ENCODE assay signal across 8 cellular contexts in genomic region chr14:73754911-73755360, GRCh38. TPM values are rescaled to one million over a fixed set of nuclear protein-coding genes. Genes with fewer than 3 reads are reported as not detected.
DNase-seq lines count a peak whose midpoint lies in the region; ATAC-seq, FAIRE-seq and TF ChIP-seq lines count a peak whose summit lies in the region.

No MANE protein-coding gene starts in this region.

- peaks cover 60% of the 10 kb centered on the region for H3K4me1 ChIP-seq in astrocyte (ENCODE audit: insufficient read depth, low read length)
- H3K4me1 ChIP-seq in suprapubic skin, result peaks cover 90% of the 10 kb centered on the region

- peaks cover 90% of the 10 kb centered on the region for H4K20me1 ChIP-seq in astrocyte (ENCODE audit: insufficient read depth, low read length)

- no peak for TF ChIP-seq EP300 in suprapubic skin (IDR thresholded peaks at IDR 0.05)

- no peak for FAIRE-seq in astrocyte (lab: Jason Lieb, UNC)

- H3K4me1 Mint-ChIP-seq in activated CD4-positive, alpha-beta T cell treated with anti-CD3 and anti-CD28 coated beads for 36 hours, result peaks cover 80% of the 10 kb centered on the region
- H3K4me1 Mint-ChIP-seq in astrocyte (ENCODE audit: low read depth, unreplicated experiment), result peaks cover 64% of the 10 kb centered on the region

- intact Hi-C loops in activated CD4-positive, alpha-beta T cell treated with anti-CD3 and anti-CD28 coated beads for 36 hours (cut with DNase I, micrococcal nuclease), result loop anchor here (1.0 to 5.0 kb wide), 3 partner anchors 13 to 32 kb away; no protein-coding TSS in a partner anchor

- H3K27me3 ChIP-seq in astrocyte (ENCODE audit: insufficient read depth, low read length), result no peaks in the 10 kb centered on the region
- no peaks in the 10 kb centered on the region for H3K27me3 ChIP-seq in suprapubic skin

- no peak overlapping the region for H2AFZ ChIP-seq in astrocyte (ENCODE audit: low read depth, low read length)

- no peak for TF ChIP-seq CTCF in astrocyte (IDR thresholded peaks at IDR 0.05; ENCODE audit: insufficient read depth, low read depth, low read length)
- TF ChIP-seq CTCF in suprapubic skin (IDR thresholded peaks at IDR 0.05), result no peak

- peaks cover 33% of the 10 kb centered on the region for H3K36me3 Mint-ChIP-seq in activated CD4-positive, alpha-beta T cell treated with anti-CD3 and anti-CD28 coated beads for 36 hours (ENCODE audit: low read depth)
- peaks cover 2% of the 10 kb centered on the region for H3K36me3 Mint-ChIP-seq in astrocyte (ENCODE audit: low read depth, unreplicated experiment)

- peaks cover 94% of the 10 kb centered on the region for H3K79me2 ChIP-seq in astrocyte (ENCODE audit: insufficient read depth, low read length)

- H3K27me3 Mint-ChIP-seq in activated CD4-positive, alpha-beta T cell treated with anti-CD3 and anti-CD28 coated beads for 36 hours, result no peaks in the 10 kb centered on the region
- H3K27me3 Mint-ChIP-seq in astrocyte (ENCODE audit: low read depth, unreplicated experiment), result no peaks in the 10 kb centered on the region

- H3K9ac ChIP-seq in astrocyte (ENCODE audit: low read length), result peak overlapping the region; percentile 57

- H3K9me3 ChIP-seq in astrocyte (ENCODE audit: insufficient read depth, low read depth, low read length) (no peaks in the 10 kb centered on the region), suprapubic skin (no peaks in the 10 kb centered on the region)

- peak; percentile 12 for DNase-seq in activated CD4-positive, alpha-beta T cell treated with anti-CD3 and anti-CD28 coated beads for 36 hours
- no peak for DNase-seq in activated CD4-positive, alpha-beta T cell treated with anti-CD3 and anti-CD28 coated beads for 1 hour
- DNase-seq in astrocyte (ENCODE audit: low read depth) (peak; percentile 84), kidney tubule cell (ENCODE audit: low spot score) (peak; percentile 48), suprapubic skin (ENCODE audit: low spot score in 2 of 2) (no peak), NCI-H2081 treated with DMSO at 0.1 percent for 48 hours (lab: John Stamatoyannopoulos, UW) (no peak)

- POLR2A ChIA-PET in activated CD4-positive, alpha-beta T cell treated with anti-CD3 and anti-CD28 coated beads for 36 hours (lab: Charles Lee), result interaction anchor here (0.6 to 1.8 kb wide), 7 partner anchors 10 to 97 kb away, joined by 3 to 13 read pairs (median 3); partner anchors contain the start of gene PTGR2

- peak overlapping the region; percentile 84 for H3K4me3 Mint-ChIP-seq in activated CD4-positive, alpha-beta T cell treated with anti-CD3 and anti-CD28 coated beads for 36 hours
- no peak overlapping the region for H3K4me3 Mint-ChIP-seq in astrocyte (ENCODE audit: unreplicated experiment)

- 8% methylated on average over 7 of the region's 8 CpGs for WGBS in suprapubic skin

- H3K27ac ChIP-seq in astrocyte (ENCODE audit: low read depth, low read length) (peak overlapping the region; percentile 62), suprapubic skin (peak overlapping the region; percentile 100)

- no peak for ATAC-seq in activated CD4-positive, alpha-beta T cell treated with anti-CD3 and anti-CD28 coated beads for 36 hours
- no peak for ATAC-seq in GM21786 (IDR thresholded peaks at IDR 0.05; ENCODE audit: unreplicated experiment)
- ATAC-seq in HG02798 (IDR thresholded peaks at IDR 0.05; ENCODE audit: poor library complexity, unreplicated experiment), result no peak

- H3K36me3 ChIP-seq in astrocyte (ENCODE audit: insufficient read depth, low read length) (no peaks in the 10 kb centered on the region), suprapubic skin (no peaks in the 10 kb centered on the region)

- H3K4me2 ChIP-seq in astrocyte (ENCODE audit: low read length), result peak overlapping the region; percentile 92

- H3K4me3 ChIP-seq in astrocyte (ENCODE audit: insufficient read depth, low read depth, low read length), result no peak overlapping the region
- H3K4me3 ChIP-seq in suprapubic skin, result peak overlapping the region; percentile 35

- no peaks in the 10 kb centered on the region for H3K9me3 Mint-ChIP-seq in activated CD4-positive, alpha-beta T cell treated with anti-CD3 and anti-CD28 coated beads for 36 hours (ENCODE audit: low read depth)
- H3K9me3 Mint-ChIP-seq in astrocyte (ENCODE audit: unreplicated experiment), result no peaks in the 10 kb centered on the region

- CTCF ChIA-PET in activated CD4-positive, alpha-beta T cell treated with anti-CD3 and anti-CD28 coated beads for 36 hours (lab: Charles Lee), result interaction anchor here (0.8 to 9.7 kb wide), 13 partner anchors 11 to 231 kb away, joined by 3 to 116 read pairs (median 4); no protein-coding TSS in a partner anchor

- TF ChIP-seq POLR2A in suprapubic skin (IDR thresholded peaks at IDR 0.05), result no peak

- peak overlapping the region; percentile 94 for H3K27ac Mint-ChIP-seq in activated CD4-positive, alpha-beta T cell treated with anti-CD3 and anti-CD28 coated beads for 36 hours
- peak overlapping the region; percentile 56 for H3K27ac Mint-ChIP-seq in astrocyte (ENCODE audit: unreplicated experiment)

RNA-seq across cellular contexts. Expression of gene PNMA1, which starts 40.8 kb away (rescaled TPM):
- total RNA-seq in activated CD4-positive, alpha-beta T cell treated with anti-CD3 and anti-CD28 coated beads for 36 hours, result 10 to 100 TPM; 23.2 to 28.8 TPM
- total RNA-seq in astrocyte (67.4 and 74.3 TPM in 2 replicates), suprapubic skin (1 to 10 TPM; 5.2 to 9.8 (median 6.4) TPM)

Comparison
In these comparisons a context has a peak if more than half of its experiments do, and no peak if none do; other contexts are left out.
1. DNase-seq: peak in activated CD4-positive, alpha-beta T cell treated with anti-CD3 and anti-CD28 coated beads for 36 hours (single experiment), astrocyte (single experiment) and kidney tubule cell (single experiment); none in activated CD4-positive, alpha-beta T cell treated with anti-CD3 and anti-CD28 coated beads for 1 hour (single experiment), suprapubic skin (0 of 2) and NCI-H2081 treated with DMSO at 0.1 percent for 48 hours (single experiment).